Comparison of ENCODE assay signal across 8 cellular contexts in the genomic region with DNA sequence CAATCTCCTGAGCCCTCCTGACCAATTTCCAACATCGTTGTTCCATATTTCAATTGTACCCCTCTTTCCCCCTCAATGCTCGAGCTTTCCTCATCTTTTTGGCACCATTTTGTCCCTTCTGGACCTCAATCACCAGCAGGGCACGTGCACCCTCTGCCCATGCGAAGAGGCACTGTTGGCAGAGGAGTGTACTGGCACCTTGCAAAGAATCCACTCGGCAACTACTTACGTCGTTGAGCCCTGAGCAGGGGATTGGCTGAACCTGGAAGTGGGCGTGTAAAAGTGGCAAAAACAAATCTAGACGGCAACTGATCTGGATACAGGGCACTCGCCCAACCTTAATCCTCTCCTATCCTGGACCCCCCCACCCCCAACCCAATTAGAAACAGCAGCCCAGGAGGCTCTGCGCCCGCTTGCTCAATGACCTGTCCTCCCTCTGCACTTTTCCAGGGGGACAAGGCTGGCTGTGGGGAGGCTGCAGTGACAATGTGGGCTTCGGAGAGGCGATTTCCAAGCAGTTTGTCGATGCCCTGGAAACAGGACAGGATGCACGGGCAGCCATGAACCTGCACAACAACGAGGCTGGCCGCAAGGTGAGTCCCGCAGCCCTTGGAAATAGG. TPM values are rescaled to one million over a fixed set of nuclear protein-coding genes. Genes with fewer than 3 reads are reported as not detected.
DNase-seq lines count a peak whose midpoint lies in the region; ATAC-seq and TF ChIP-seq lines count a peak whose summit lies in the region.

No MANE protein-coding gene starts in this region.

- H3K9me3 ChIP-seq in ovary = no peaks in the 10 kb centered on the region
- H3K9me3 ChIP-seq in thymus (ENCODE audit: control insufficient read depth) = no peaks in the 10 kb centered on the region

- intact Hi-C loops in Right ventricle myocardium superior (cut with DNase I) (no loop called here), ovary (cut with DNase I) (no loop called here)

- no peaks in the 10 kb centered on the region for H3K27me3 ChIP-seq in ovary
- no peaks in the 10 kb centered on the region for H3K27me3 ChIP-seq in thymus (ENCODE audit: control insufficient read depth, insufficient read depth)

- no peak for TF ChIP-seq POLR2A in NB4 (IDR thresholded peaks at IDR 0.05; ENCODE audit: extremely low read depth, insufficient read length)
- TF ChIP-seq POLR2A in ovary (IDR thresholded peaks at IDR 0.05) = no peak

- H3K4me3 Mint-ChIP-seq in HFFc6 = peak overlapping the region; percentile 68
- peak overlapping the region; percentile 77 for H3K4me3 Mint-ChIP-seq in activated naive CD8-positive, alpha-beta T cell treated with anti-CD3 and anti-CD28 coated beads for 36 hours

- H3K27me3 Mint-ChIP-seq in HFFc6 (ENCODE audit: insufficient read depth) = peaks cover 31% of the 10 kb centered on the region
- H3K27me3 Mint-ChIP-seq in activated naive CD8-positive, alpha-beta T cell treated with anti-CD3 and anti-CD28 coated beads for 36 hours = peaks cover 25% of the 10 kb centered on the region

- no peak for TF ChIP-seq EP300 in ovary (IDR thresholded peaks at IDR 0.05)

- no peaks in the 10 kb centered on the region for H3K9me3 Mint-ChIP-seq in HFFc6
- no peaks in the 10 kb centered on the region for H3K9me3 Mint-ChIP-seq in activated naive CD8-positive, alpha-beta T cell treated with anti-CD3 and anti-CD28 coated beads for 36 hours

- H3K4me3 ChIP-seq in NB4 (ENCODE audit: low read depth, low read length) (peak overlapping the region; percentile 29), ovary (peak overlapping the region; percentile 32), thymus (ENCODE audit: low read length) (peak overlapping the region; percentile 47)

- peaks cover 9% of the 10 kb centered on the region; the same call in 1 of the 2 replicates for H3K4me1 Mint-ChIP-seq in HFFc6 (ENCODE audit: low read depth)
- peaks cover 9% of the 10 kb centered on the region for H3K4me1 Mint-ChIP-seq in activated naive CD8-positive, alpha-beta T cell treated with anti-CD3 and anti-CD28 coated beads for 36 hours

- H3K4me1 ChIP-seq in ovary (ENCODE audit: insufficient read depth) = peaks cover 7% of the 10 kb centered on the region
- peaks cover 6% of the 10 kb centered on the region for H3K4me1 ChIP-seq in thymus (ENCODE audit: control insufficient read depth, insufficient read depth, low read length)

- TF ChIP-seq CTCF in HFFc6 (IDR thresholded peaks at IDR 0.05) = no peak
- TF ChIP-seq CTCF in NB4 (IDR thresholded peaks at IDR 0.05; ENCODE audit: low read depth, low read length) = no peak
- TF ChIP-seq CTCF in ovary (IDR thresholded peaks at IDR 0.05) = no peak

- H3K36me3 ChIP-seq in ovary (no peaks in the 10 kb centered on the region), thymus (ENCODE audit: control insufficient read depth, insufficient read depth) (peaks cover 14% of the 10 kb centered on the region)

- ATAC-seq in Right ventricle myocardium superior (ENCODE audit: poor library complexity) = peak; percentile 98

- WGBS in ovary, 3 donors = 2 to 3% (median 2%) methylated on average over 18 to 19 of the region's 19 CpGs
- 3% methylated on average over 19 of the region's 19 CpGs for WGBS in thymus

- H3K27ac Mint-ChIP-seq in HFFc6 = no peak overlapping the region
- H3K27ac Mint-ChIP-seq in activated naive CD8-positive, alpha-beta T cell treated with anti-CD3 and anti-CD28 coated beads for 36 hours = no peak overlapping the region

- peaks cover 3% of the 10 kb centered on the region; the same call in 1 of the 2 replicates for H3K36me3 Mint-ChIP-seq in HFFc6 (ENCODE audit: low read depth)
- H3K36me3 Mint-ChIP-seq in activated naive CD8-positive, alpha-beta T cell treated with anti-CD3 and anti-CD28 coated beads for 36 hours = no peaks in the 10 kb centered on the region

- H3K27ac ChIP-seq in ovary = no peak overlapping the region
- no peak overlapping the region for H3K27ac ChIP-seq in thymus (ENCODE audit: low read depth)

- DNase-seq in GM04504 (ENCODE audit: low read depth) (peak; percentile 66), HFFc6 (peak; percentile 76), NB4 (ENCODE audit: low read depth) (peak; percentile 87), SKM-1 (lab: John Stamatoyannopoulos, UW; ENCODE audit: unreplicated experiment) (peak; percentile 69), Right ventricle myocardium superior (peak; percentile 91), ovary (peak; percentile 72 to 89 (median 84))
- peak; percentile 86 for DNase-seq in activated naive CD8-positive, alpha-beta T cell treated with anti-CD3 and anti-CD28 coated beads for 36 hours

RNA-seq across cellular contexts. Expression of gene WNT8B, which starts 18.8 kb away (rescaled TPM):
- total RNA-seq in HFFc6 (2021; fragmentation: NEBNext Ultra II Directional; extraction: Animal tissue kit (Norgen Biotek cat#: 25700)) = not detected
- total RNA-seq in activated naive CD8-positive, alpha-beta T cell treated with anti-CD3 and anti-CD28 coated beads for 36 hours = under 1 TPM in 1 of 2 experiments, not detected in 1; 0.16 TPM
- total RNA-seq in Right ventricle myocardium superior (not detected), ovary (under 1 TPM in 3 of 7 donors, not detected in 4; 0.13 to 0.36 (median 0.34) TPM)
- polyA plus RNA-seq in ovary (under 1 TPM in 1 of 2 donors, not detected in 1; 0.06 TPM), thymus (0.18 TPM)

RNA-seq across cellular contexts. Expression of gene SEC31B, which starts 38.1 kb away (rescaled TPM):
- total RNA-seq in HFFc6 (2021; fragmentation: NEBNext Ultra II Directional; extraction: Animal tissue kit (Norgen Biotek cat#: 25700)) = 1 to 10 TPM; 2.3 to 4.1 (median 2.5) TPM
- total RNA-seq in activated naive CD8-positive, alpha-beta T cell treated with anti-CD3 and anti-CD28 coated beads for 36 hours = 10 to 100 TPM; 14.6 to 17.5 TPM
- total RNA-seq in Right ventricle myocardium superior (7.9 TPM), ovary (10 to 100 TPM in 4 of 7 donors, 1 to 10 TPM in 3; 6.6 to 14.1 (median 10.9) TPM)
- polyA plus RNA-seq in ovary (1 to 10 TPM; 6.1 to 8.1 TPM), thymus (70.7 TPM)

RNA-seq across cellular contexts. Expression of gene NDUFB8, which starts 48.1 kb away (rescaled TPM):
- total RNA-seq in HFFc6 (2021; fragmentation: NEBNext Ultra II Directional; extraction: Animal tissue kit (Norgen Biotek cat#: 25700)) = 100 to 1,000 TPM; 167 to 222 (median 198) TPM
- total RNA-seq in activated naive CD8-positive, alpha-beta T cell treated with anti-CD3 and anti-CD28 coated beads for 36 hours = 100 to 1,000 TPM; 311 to 324 TPM
- total RNA-seq in Right ventricle myocardium superior = 431 TPM
- 100 to 1,000 TPM in 6 of 7 donors, 10 to 100 TPM in 1; 99.4 to 156 (median 150) TPM for total RNA-seq in ovary
- 100 to 1,000 TPM; 162 to 262 TPM for polyA plus RNA-seq in ovary
- polyA plus RNA-seq in thymus = 222 TPM

RNA-seq across cellular contexts. Expression of gene HIF1AN, which starts 54.2 kb away (rescaled TPM):
- 10 to 100 TPM; 58.2 to 65.2 (median 58.9) TPM for total RNA-seq in HFFc6 (2021; fragmentation: NEBNext Ultra II Directional; extraction: Animal tissue kit (Norgen Biotek cat#: 25700))
- total RNA-seq in activated naive CD8-positive, alpha-beta T cell treated with anti-CD3 and anti-CD28 coated beads for 36 hours = 10 to 100 TPM; 39.0 to 42.1 TPM
- total RNA-seq in Right ventricle myocardium superior = 43.0 TPM
- total RNA-seq in ovary = 10 to 100 TPM in 6 of 7 donors, 1 to 10 TPM in 1; 6.3 to 50.0 (median 40.1) TPM
- polyA plus RNA-seq in ovary = 10 to 100 TPM in 1 of 2 donors, 1 to 10 TPM in 1; 9.9 to 60.2 TPM
- 7.4 TPM for polyA plus RNA-seq in thymus
